In genomic region chr14:76050797-76051392, GRCh38 we compare ENCODE assay signal across 8 cellular contexts.
DNase-seq lines count a peak whose midpoint lies in the region; ATAC-seq and TF ChIP-seq lines count a peak whose summit lies in the region.

No MANE protein-coding gene starts in this region.

- TF ChIP-seq CTCF in GM20000 (IDR thresholded peaks at IDR 0.05; ENCODE audit: extremely low read depth, missing control alignments) = peak; percentile 42

- no peak for ATAC-seq in HG02870 (IDR thresholded peaks at IDR 0.05; ENCODE audit: unreplicated experiment)

- DNase-seq in AG08396 (ENCODE audit: low spot score) (peak; percentile 54), GM20000 (ENCODE audit: low spot score) (peak; percentile 51), NCI-H446 treated with DMSO at 0.1 percent for 48 hours (lab: John Stamatoyannopoulos, UW) (peak; percentile 9), medulla oblongata (ENCODE audit: extremely low spot score) (peak; percentile 86)
- DNase-seq in activated CD4-positive, alpha-beta T cell treated with anti-CD3 and anti-CD28 coated beads, Interleukin-2, amount 50 U/mL, for 4 hours = peak; percentile 33 to 46
- peak; percentile 23 for DNase-seq in effector CD8-positive, alpha-beta T cell (lab: John Stamatoyannopoulos, UW)
- DNase-seq in stimulated activated CD8-positive, alpha-beta memory T cell treated with anti-CD3 and anti-CD28 coated beads, Interleukin-4, amount 100 ng/mL, for 4 hours (ENCODE audit: low read depth in 2 of 2, low spot score in 1 of 2) = peak; percentile 6 to 14

Comparison
In these comparisons a context has a peak if more than half of its experiments do, and no peak if none do; other contexts are left out.
1. DNase-seq: peak in every context shown above with its lines; median percentile 86 in medulla oblongata; 54 in AG08396; 51 in GM20000; 40 in activated CD4-positive, alpha-beta T cell treated with anti-CD3 and anti-CD28 coated beads, Interleukin-2, amount 50 U/mL, for 4 hours; 23 in effector CD8-positive, alpha-beta T cell; 10 in stimulated activated CD8-positive, alpha-beta memory T cell treated with anti-CD3 and anti-CD28 coated beads, Interleukin-4, amount 100 ng/mL, for 4 hours; 9 in NCI-H446 treated with DMSO at 0.1 percent for 48 hours.